ENCODE assay signal across 13 cellular contexts in the genomic region with DNA sequence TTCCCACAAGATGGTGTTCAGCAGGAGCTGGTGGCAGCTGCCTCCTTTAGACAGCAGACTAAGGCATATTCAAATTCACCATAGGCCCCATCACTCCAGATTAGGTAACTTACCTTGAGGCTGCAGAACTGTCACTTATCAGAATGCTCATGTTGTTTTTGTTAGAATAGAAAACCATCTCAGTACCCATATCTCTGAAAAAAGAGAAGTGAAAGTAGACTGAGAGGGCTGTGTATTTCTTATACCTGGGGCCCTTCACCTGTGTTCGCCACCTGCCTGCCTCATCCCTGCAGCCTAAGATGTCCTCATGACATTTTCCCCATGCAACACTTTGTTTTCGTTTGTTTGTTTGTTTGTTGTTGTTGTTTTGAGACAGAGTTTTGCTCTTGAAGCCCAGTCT. TPM values are rescaled to one million over a fixed set of nuclear protein-coding genes. Genes with fewer than 3 reads are reported as not detected.
DNase-seq lines count a peak whose midpoint lies in the region; ATAC-seq and TF ChIP-seq lines count a peak whose summit lies in the region.
"Had no signal": no experiment of that assay in that cellular context is flagged by ENCODE, and none has a peak within 500 bp of the region (broad histone marks: within the 10 kb centered on the region; RNA-seq: fewer than 3 reads in every experiment).

No MANE protein-coding gene starts in this region.

- H3K27me3 Mint-ChIP-seq in T-helper 17 cell: peaks cover 10% of the 10 kb centered on the region

- no peak overlapping the region for H3K27ac Mint-ChIP-seq in T-helper 17 cell
- H3K27ac Mint-ChIP-seq: activated naive CD4-positive, alpha-beta T cell treated with anti-CD3 and anti-CD28 coated beads, Interleukin-2, amount 50 U/mL, for 24 hours had no signal

- H3K27ac ChIP-seq in Karpas-422 (ENCODE audit: low read length): no peak overlapping the region
- H3K27ac ChIP-seq in smooth muscle cell (ENCODE audit: low read depth): no peak overlapping the region
- no peak overlapping the region for H3K27ac ChIP-seq in left lung

- TF ChIP-seq CTCF in smooth muscle cell (IDR thresholded peaks at IDR 0.05; ENCODE audit: borderline replicate concordance, insufficient read depth, poor library complexity, severe bottlenecking) (no peak), left lung (IDR thresholded peaks at IDR 0.05) (no peak)

- H2AFZ ChIP-seq in Karpas-422 (ENCODE audit: low read length): no peak overlapping the region
- H2AFZ ChIP-seq in smooth muscle cell (ENCODE audit: low read depth): no peak overlapping the region

- no peaks in the 10 kb centered on the region for H4K20me1 ChIP-seq in Karpas-422 (ENCODE audit: insufficient read depth, low read depth, low read length)
- no peaks in the 10 kb centered on the region for H4K20me1 ChIP-seq in smooth muscle cell (ENCODE audit: low read depth)

- intact Hi-C loops in left lung (cut with DNase I): no loop called here

- H3K4me1 ChIP-seq in Karpas-422 (ENCODE audit: low read length): peaks cover 15% of the 10 kb centered on the region
- peaks cover 7% of the 10 kb centered on the region for H3K4me1 ChIP-seq in smooth muscle cell (ENCODE audit: low read depth)
- peaks cover 7 to 9% of the 10 kb centered on the region in 2 donors for H3K4me1 ChIP-seq in left lung

- no peaks in the 10 kb centered on the region for H3K36me3 ChIP-seq in Karpas-422 (ENCODE audit: insufficient read depth, low read length)
- H3K36me3 ChIP-seq in smooth muscle cell (ENCODE audit: low read depth): no peaks in the 10 kb centered on the region
- H3K36me3 ChIP-seq in left lung: no peaks in the 10 kb centered on the region
- H3K36me3 ChIP-seq: heart right ventricle had no signal

- no peaks in the 10 kb centered on the region for H3K4me1 Mint-ChIP-seq in T-helper 17 cell
- H3K4me1 Mint-ChIP-seq: activated naive CD4-positive, alpha-beta T cell treated with anti-CD3 and anti-CD28 coated beads, Interleukin-2, amount 50 U/mL, for 24 hours had no signal

- 98% methylated on average over 2 of the region's 2 CpGs for WGBS in smooth muscle cell (ENCODE audit: low lambda C conversion rate)

- no peaks in the 10 kb centered on the region for H3F3A ChIP-seq in smooth muscle cell (ENCODE audit: low read depth)

- H3K4me2 ChIP-seq in Karpas-422 (ENCODE audit: low read depth, low read length, poor library complexity, severe bottlenecking) (no peak overlapping the region), smooth muscle cell (no peak overlapping the region)

- DNase-seq in Karpas-422: peak; percentile 73
- DNase-seq in T-helper 17 cell: no peak
- DNase-seq in smooth muscle cell (lab: John Stamatoyannopoulos, UW; ENCODE audit: unreplicated experiment): no peak
- DNase-seq in middle frontal gyrus (ENCODE audit: extremely low spot score, low spot score): no peak
- no peak for DNase-seq in left lung
- DNase-seq: activated CD4-positive, alpha-beta T cell treated with anti-CD3 and anti-CD28 coated beads for 48 hours; heart right ventricle; mammary epithelial cell; SHP77 had no signal

- no peak overlapping the region for H3K9ac ChIP-seq in Karpas-422 (ENCODE audit: low read length)
- H3K9ac ChIP-seq in smooth muscle cell (ENCODE audit: low read depth): no peak overlapping the region

- H3K4me3 Mint-ChIP-seq in T-helper 17 cell: no peak overlapping the region
- H3K4me3 Mint-ChIP-seq: activated naive CD4-positive, alpha-beta T cell treated with anti-CD3 and anti-CD28 coated beads, Interleukin-2, amount 50 U/mL, for 24 hours had no signal

- H3K9me3 ChIP-seq in Karpas-422 (ENCODE audit: low read length): no peaks in the 10 kb centered on the region
- H3K9me3 ChIP-seq in T-helper 17 cell (ENCODE audit: control insufficient read depth, low read length, poor library complexity, severe bottlenecking): no peaks in the 10 kb centered on the region
- H3K9me3 ChIP-seq in smooth muscle cell (replicated peaks; ENCODE audit: low read depth): no peaks in the 10 kb centered on the region
- peaks cover 0 to 3% of the 10 kb centered on the region in 2 donors for H3K9me3 ChIP-seq in left lung

- ATAC-seq in GM18498 (IDR thresholded peaks at IDR 0.05; ENCODE audit: unreplicated experiment): peak; percentile 97
- ATAC-seq in GM19468 (IDR thresholded peaks at IDR 0.05; ENCODE audit: extremely low read depth, unreplicated experiment): peak; percentile 88
- ATAC-seq in HG02970 (IDR thresholded peaks at IDR 0.05; ENCODE audit: low FRiP score, unreplicated experiment): peak; percentile 72
- no peak for ATAC-seq in T-helper 17 cell
- no peak for ATAC-seq in left lung
- ATAC-seq: heart right ventricle had no signal

- H3K27me3 ChIP-seq in Karpas-422 (ENCODE audit: low read length): no peaks in the 10 kb centered on the region
- no peaks in the 10 kb centered on the region for H3K27me3 ChIP-seq in smooth muscle cell (ENCODE audit: low read depth)
- no peaks in the 10 kb centered on the region for H3K27me3 ChIP-seq in left lung
- H3K27me3 ChIP-seq: heart right ventricle had no signal

- no peaks in the 10 kb centered on the region for H3K79me2 ChIP-seq in Karpas-422 (ENCODE audit: low read length)
- H3K79me2 ChIP-seq in smooth muscle cell (ENCODE audit: low read depth): no peaks in the 10 kb centered on the region

- no peaks in the 10 kb centered on the region for H3K9me2 ChIP-seq in Karpas-422 (replicated peaks; ENCODE audit: insufficient read depth, low read length)

- no peaks in the 10 kb centered on the region for H3K36me3 Mint-ChIP-seq in T-helper 17 cell (ENCODE audit: low read depth)
- H3K36me3 Mint-ChIP-seq: activated naive CD4-positive, alpha-beta T cell treated with anti-CD3 and anti-CD28 coated beads, Interleukin-2, amount 50 U/mL, for 24 hours had no signal

- no peak overlapping the region for H3K4me3 ChIP-seq in Karpas-422 (ENCODE audit: low read length)
- no peak overlapping the region for H3K4me3 ChIP-seq in smooth muscle cell
- H3K4me3 ChIP-seq in left lung: no peak overlapping the region
- H3K4me3 ChIP-seq: heart right ventricle had no signal

RNA-seq across cellular contexts. Expression of a gene that starts 32.9 kb away (rescaled TPM):
- not detected in 2 replicates for total RNA-seq in Karpas-422 (2014; rRNA removed; shearing (Covaris generic); ENCODE audit: low replicate concordance)
- total RNA-seq in T-helper 17 cell (10 to 100 TPM; 17.2 to 18.2 TPM), smooth muscle cell (17.4 and 17.8 TPM in 2 replicates), left lung (10 to 100 TPM; 85.1 to 95.5 TPM)
- polyA plus RNA-seq in smooth muscle cell: 26.4 and 28.1 TPM in 2 replicates

Comparison
In these comparisons a context has a peak if more than half of its experiments do, and no peak if none do; other contexts are left out.
1. ATAC-seq: peak in GM18498 (single experiment), GM19468 (single experiment) and HG02970 (single experiment); none in T-helper 17 cell (single experiment) and left lung (single experiment).
2. RNA of a gene that starts 32.9 kb away (total RNA-seq): 85.1 to 95.5 TPM in left lung, 17.2 to 18.2 TPM in T-helper 17 cell and 17.4 to 17.8 TPM in smooth muscle cell; not detected in Karpas-422; every median in the first group is over 10 times any median in the second.